17 cellular contexts compared by ENCODE assay signal in genomic region chr5:159456261-159456660, GRCh38.
DNase-seq lines count a peak whose midpoint lies in the region; ATAC-seq and TF ChIP-seq lines count a peak whose summit lies in the region.
"Had no signal": no experiment of that assay in that cellular context is flagged by ENCODE, and none has a peak within 500 bp of the region (broad histone marks: within the 10 kb centered on the region; RNA-seq: fewer than 3 reads in every experiment).

No MANE protein-coding gene starts in this region.

- peak overlapping the region; percentile 76 for H3K27ac Mint-ChIP-seq in activated B cell treated with CpG ODN at 0.5 μM for 24 hours
- H3K27ac Mint-ChIP-seq in CD4-positive, alpha-beta T cell = no peak overlapping the region
- H3K27ac Mint-ChIP-seq: dendritic cell treated with granulocyte-macrophage colony-stimulating factor and Interleukin-4, amounts not matched to agents 40 ng/mL and 50 ng/mL, for 4 days; H9 had no signal

- no peaks in the 10 kb centered on the region for H3K9me3 ChIP-seq in tibial artery
- H3K9me3 ChIP-seq in CD4-positive, alpha-beta T cell (ENCODE audit: control insufficient read depth, low read length) = no peaks in the 10 kb centered on the region
- H3K9me3 ChIP-seq: ascending aorta, BLaER1, sigmoid colon, stomach had no signal

- DNase-seq in activated B cell treated with CpG ODN at 0.5 μM for 24 hours (no peak), GM13977 (ENCODE audit: low spot score) (no peak), Right ventricle myocardium inferior (ENCODE audit: missing footprints) (no peak), tibial artery (no peak)
- DNase-seq in CD4-positive, alpha-beta T cell = no peak
- DNase-seq: H9, NCI-H2081, sigmoid colon, stomach had no signal

- TF ChIP-seq CTCF in activated B cell treated with CpG ODN at 0.5 μM for 24 hours (IDR thresholded peaks at IDR 0.05) (no peak), GM13977 (IDR thresholded peaks at IDR 0.05; ENCODE audit: extremely low read depth, insufficient read depth, missing control alignments) (no peak), tibial artery (IDR thresholded peaks at IDR 0.05) (no peak)
- no peak for TF ChIP-seq CTCF in CD4-positive, alpha-beta T cell (IDR thresholded peaks at IDR 0.05)

- in situ Hi-C loops in GM13977 (cut with MboI; ENCODE audit: low pct_unique_long_range_greater_than_20kb, low sequenced_read_pairs, unreplicated experiment) = no loop called here

- H3K4me3 Mint-ChIP-seq in activated B cell treated with CpG ODN at 0.5 μM for 24 hours = no peak overlapping the region
- no peak overlapping the region for H3K4me3 Mint-ChIP-seq in CD4-positive, alpha-beta T cell
- H3K4me3 Mint-ChIP-seq: activated T-cell treated with anti-CD3 and anti-CD28 coated beads, Interleukin-2, amount 50 U/mL, for 4 hours; dendritic cell treated with granulocyte-macrophage colony-stimulating factor and Interleukin-4, amounts not matched to agents 40 ng/mL and 50 ng/mL, for 4 days; H9 had no signal

- POLR2A ChIA-PET in activated B cell treated with CpG ODN at 0.5 μM for 24 hours (lab: Charles Lee) = interaction anchor here (0.5 to 1.6 kb wide), 6 partner anchors 51 to 500 kb away, joined by 3 to 6 read pairs (median 3); no protein-coding TSS in a partner anchor
- POLR2A ChIA-PET in CD4-positive, alpha-beta T cell (lab: Charles Lee) = interaction anchor here (0.6 kb wide), 1 partner anchor 28 kb away, joined by 3 read pairs; no protein-coding TSS in a partner anchor

- H3K27me3 Mint-ChIP-seq in activated B cell treated with CpG ODN at 0.5 μM for 24 hours = no peaks in the 10 kb centered on the region
- peaks cover 11% of the 10 kb centered on the region for H3K27me3 Mint-ChIP-seq in CD4-positive, alpha-beta T cell

- H3K36me3 Mint-ChIP-seq in activated B cell treated with CpG ODN at 0.5 μM for 24 hours (ENCODE audit: low read depth) = no peaks in the 10 kb centered on the region
- no peaks in the 10 kb centered on the region for H3K36me3 Mint-ChIP-seq in CD4-positive, alpha-beta T cell (ENCODE audit: low read depth)

- no peak overlapping the region for H3K27ac ChIP-seq in tibial artery
- H3K27ac ChIP-seq in CD4-positive, alpha-beta T cell (ENCODE audit: low read depth, low read length) = no peak overlapping the region
- H3K27ac ChIP-seq: ascending aorta, BLaER1, sigmoid colon, stomach had no signal

- no peak overlapping the region for H3K4me3 ChIP-seq in tibial artery
- H3K4me3 ChIP-seq: ascending aorta, BLaER1, lung, sigmoid colon, stomach had no signal

- no peaks in the 10 kb centered on the region for H3K36me3 ChIP-seq in tibial artery
- H3K36me3 ChIP-seq: ascending aorta, BLaER1, sigmoid colon, stomach had no signal

- no peaks in the 10 kb centered on the region for H3K9me3 Mint-ChIP-seq in activated B cell treated with CpG ODN at 0.5 μM for 24 hours
- no peaks in the 10 kb centered on the region for H3K9me3 Mint-ChIP-seq in CD4-positive, alpha-beta T cell
- H3K9me3 Mint-ChIP-seq: H9 had no signal

- no peaks in the 10 kb centered on the region for H3K27me3 ChIP-seq in tibial artery
- no peaks in the 10 kb centered on the region for H3K27me3 ChIP-seq in CD4-positive, alpha-beta T cell (ENCODE audit: control insufficient read depth, insufficient read depth, low read length)
- H3K27me3 ChIP-seq: ascending aorta, BLaER1, sigmoid colon, stomach had no signal

- ATAC-seq in GM18517 (IDR thresholded peaks at IDR 0.05; ENCODE audit: unreplicated experiment) (peak; percentile 4), GM21360 (IDR thresholded peaks at IDR 0.05; ENCODE audit: unreplicated experiment) (peak; percentile 3), HG02938 (IDR thresholded peaks at IDR 0.05; ENCODE audit: unreplicated experiment) (peak; percentile 0), activated B cell treated with CpG ODN at 0.5 μM for 24 hours (ENCODE audit: low read depth) (no peak), Right ventricle myocardium inferior (no peak)
- ATAC-seq in CD4-positive, alpha-beta T cell (ENCODE audit: poor library complexity) = no peak

- intact Hi-C loops in activated B cell treated with CpG ODN at 0.5 μM for 24 hours (cut with micrococcal nuclease) = loop anchor here (2.0 to 5.0 kb wide), 5 partner anchors 43 to 1859 kb away; partner anchors contain the start of genes PWWP2A and TTC1
- intact Hi-C loops in Right ventricle myocardium inferior (cut with DNase I) = no loop called here
- intact Hi-C loops in tibial artery (cut with DNase I; ENCODE audit: low total_unique reads) = no loop called here
- intact Hi-C loops in CD4-positive, alpha-beta T cell (cut with DNase I, micrococcal nuclease) = no loop called here

- peaks cover 72% of the 10 kb centered on the region for H3K4me1 Mint-ChIP-seq in activated B cell treated with CpG ODN at 0.5 μM for 24 hours
- H3K4me1 Mint-ChIP-seq in CD4-positive, alpha-beta T cell (ENCODE audit: low read depth) = no peaks in the 10 kb centered on the region
- H3K4me1 Mint-ChIP-seq: H9 had no signal

- peaks cover 0 to 10% (median 6%) of the 10 kb centered on the region in 4 donors for H3K4me1 ChIP-seq in tibial artery

- CTCF ChIA-PET in activated B cell treated with CpG ODN at 0.5 μM for 24 hours (lab: Charles Lee) = interaction anchor here (0.9 to 1.3 kb wide), 6 partner anchors 10 to 531 kb away, joined by 3 to 4 read pairs (median 3); partner anchors contain the start of gene ADRA1B
- CTCF ChIA-PET in CD4-positive, alpha-beta T cell (lab: Charles Lee) = no interaction called here

Comparison
In these comparisons a context has a peak if more than half of its experiments do, and no peak if none do; other contexts are left out.
1. ATAC-seq: peak in GM18517 (single experiment), GM21360 (single experiment) and HG02938 (single experiment); none in activated B cell treated with CpG ODN at 0.5 μM for 24 hours (single experiment), Right ventricle myocardium inferior (single experiment) and CD4-positive, alpha-beta T cell (single experiment).